15 cellular contexts compared by ENCODE assay signal in the genomic region with DNA sequence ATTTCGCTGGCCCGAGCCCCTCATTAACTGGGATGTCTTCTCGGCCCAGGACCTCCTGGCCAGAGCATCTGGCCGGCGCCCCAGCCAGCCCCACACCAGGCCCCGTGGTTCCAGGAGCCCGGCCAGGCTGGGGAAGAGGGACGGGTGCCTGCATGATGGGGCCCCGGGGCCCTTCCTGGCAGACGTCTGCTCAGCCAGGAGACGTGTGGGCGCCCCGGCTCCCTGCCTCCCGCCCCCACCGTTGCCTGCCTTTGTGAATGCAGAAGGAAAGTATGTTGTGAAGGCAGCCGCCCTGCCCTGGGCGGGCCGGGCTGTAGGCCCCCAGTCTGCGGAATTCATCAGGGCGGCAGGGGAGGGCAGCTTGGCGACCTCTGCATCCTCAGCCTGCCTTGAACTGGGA. TPM values are rescaled to one million over a fixed set of nuclear protein-coding genes. Genes with fewer than 3 reads are reported as not detected.
DNase-seq lines count a peak whose midpoint lies in the region; ATAC-seq, FAIRE-seq and TF ChIP-seq lines count a peak whose summit lies in the region.
"Had no signal": no experiment of that assay in that cellular context is flagged by ENCODE, and none has a peak within 500 bp of the region (broad histone marks: within the 10 kb centered on the region; RNA-seq: fewer than 3 reads in every experiment).

No MANE protein-coding gene starts in this region.

- H3K4me3 ChIP-seq in HepG2 (replicated peaks in 1 of 3; ENCODE audit: insufficient read depth in 1 of 3, low read depth in 2 of 3, low read length in 3 of 3) (peak overlapping the region in 1 of 3 experiments; percentile 33; a peak in 1 of 6 replicates), right lobe of liver (no peak overlapping the region), GM12878 (no peak overlapping the region), keratinocyte (ENCODE audit: control insufficient read depth in 2 of 3, extremely low read depth in 1 of 3, insufficient read depth in 2 of 3, low read depth in 1 of 3, low read length in 3 of 3) (no peak overlapping the region), vagina (peak overlapping the region in 1 of 2 donors; percentile 22)
- H3K4me3 ChIP-seq: colonic mucosa had no signal

- intact Hi-C loops in HepG2 (cut with micrococcal nuclease; ENCODE audit: unreplicated experiment) (loop anchor here (5.0 kb wide), 1 partner anchor 37 kb away; a partner anchor contains a TSS), right lobe of liver (cut with DNase I) (no loop called here), GM12878 (cut with micrococcal nuclease; ENCODE audit: unreplicated experiment) (no loop called here), vagina (cut with DNase I) (no loop called here)

- no peak for TF ChIP-seq RAD21 in HepG2 (CRISPR knock-in tag; IDR thresholded peaks at IDR 0.05)
- TF ChIP-seq RAD21 in GM12878 (IDR thresholded peaks at IDR 0.05; ENCODE audit: insufficient read depth, low read depth, low read length) = no peak

- no peak for TF ChIP-seq POLR2A in HepG2 (IDR thresholded peaks at IDR 0.05; ENCODE audit: insufficient read depth in 1 of 2, low read depth in 2 of 2, low read length in 2 of 2)
- TF ChIP-seq POLR2A in right lobe of liver (IDR thresholded peaks at IDR 0.05) = no peak
- TF ChIP-seq POLR2A in GM12878 (IDR thresholded peaks at IDR 0.05; ENCODE audit: low read depth, low read length) = no peak
- TF ChIP-seq POLR2A in vagina (IDR thresholded peaks at IDR 0.05) = no peak

- H3K4me2 ChIP-seq in HepG2 (ENCODE audit: low read depth, low read length) (peak overlapping the region; percentile 51; the same call in 1 of the 2 replicates), GM12878 (ENCODE audit: control insufficient read depth, insufficient read depth) (no peak overlapping the region), keratinocyte (ENCODE audit: control insufficient read depth, extremely low read depth, insufficient read depth, low read depth, low read length) (peak overlapping the region; percentile 41)
- H3K4me2 ChIP-seq: KMS-11 had no signal

- in situ Hi-C loops in HepG2 (cut with HindIII; ENCODE audit: extremely low pct_ligation_motif_present, low pct_unique_long_range_greater_than_20kb) = no loop called here
- in situ Hi-C loops in GM12878 (cut with MboI) = no loop called here
- in situ Hi-C loops in GM13977 (cut with MboI; ENCODE audit: low pct_unique_long_range_greater_than_20kb, low sequenced_read_pairs, unreplicated experiment) = no loop called here

- SMC1A ChIA-PET in GM12878 (lab: Charles Lee; ENCODE audit: uncharacterized antibody, unreplicated experiment) = no interaction called here

- RAD21 ChIA-PET in GM12878 (lab: Charles Lee; ENCODE audit: unreplicated experiment) = no interaction called here

- H3K36me3 ChIP-seq in HepG2 (replicated peaks in 1 of 2; ENCODE audit: control insufficient read depth in 1 of 2, insufficient read depth in 2 of 2, low read length in 2 of 2) (no peaks in the 10 kb centered on the region), right lobe of liver (no peaks in the 10 kb centered on the region), GM12878 (ENCODE audit: control insufficient read depth in 2 of 2, insufficient read depth in 2 of 2, low read length in 1 of 2) (no peaks in the 10 kb centered on the region), keratinocyte (ENCODE audit: control insufficient read depth in 2 of 2, extremely low read depth in 1 of 2, insufficient read depth in 2 of 2, low read length in 2 of 2) (no peaks in the 10 kb centered on the region), vagina (no peaks in the 10 kb centered on the region)
- H3K36me3 ChIP-seq: colonic mucosa had no signal

- TF ChIP-seq CTCF in HepG2 (CRISPR knock-in tag; IDR thresholded peaks at IDR 0.05) (no peak), right lobe of liver (IDR thresholded peaks at IDR 0.05) (no peak), GM12878 (IDR thresholded peaks at IDR 0.05 in 2 of 3, conservative IDR thresholded peaks at IDR 0.05 in 1 of 3; ENCODE audit: control insufficient read depth in 2 of 3, extremely low read depth in 1 of 3, insufficient read depth in 1 of 3, low read depth in 3 of 3, low read length in 3 of 3) (no peak), keratinocyte (optimal IDR thresholded peaks at IDR 0.05 in 1 of 3, IDR thresholded peaks at IDR 0.05 in 1 of 3, conservative IDR thresholded peaks at IDR 0.05 in 1 of 3; ENCODE audit: extremely low read depth in 1 of 3, insufficient read depth in 2 of 3, low read length in 3 of 3) (no peak), vagina (IDR thresholded peaks at IDR 0.05) (no peak), GM13977 (IDR thresholded peaks at IDR 0.05; ENCODE audit: extremely low read depth, insufficient read depth, missing control alignments) (no peak)

- H2AFZ ChIP-seq in HepG2 (ENCODE audit: low read length) (no peak overlapping the region), GM12878 (ENCODE audit: control insufficient read depth, low read depth, low read length) (no peak overlapping the region), keratinocyte (ENCODE audit: control insufficient read depth, low read length) (no peak overlapping the region)

- POLR2A ChIA-PET in HepG2 (lab: Yijun Ruan, JAX) = interaction anchor here (0.8 kb wide), 1 partner anchor 10 kb away, joined by 3 read pairs; no protein-coding TSS in a partner anchor
- POLR2A ChIA-PET in GM12878 (lab: Charles Lee) = no interaction called here

- H3K79me2 ChIP-seq in HepG2 (ENCODE audit: insufficient read depth, low read length) = no peaks in the 10 kb centered on the region
- H3K79me2 ChIP-seq in GM12878 (ENCODE audit: control insufficient read depth, insufficient read depth, low read length) = no peaks in the 10 kb centered on the region
- no peaks in the 10 kb centered on the region for H3K79me2 ChIP-seq in keratinocyte (ENCODE audit: control insufficient read depth, insufficient read depth, low read length)

- H3K4me1 ChIP-seq in HepG2 (ENCODE audit: insufficient read depth, low read length) = peaks cover 52% of the 10 kb centered on the region
- H3K4me1 ChIP-seq in right lobe of liver = no peaks in the 10 kb centered on the region
- no peaks in the 10 kb centered on the region for H3K4me1 ChIP-seq in GM12878 (ENCODE audit: control insufficient read depth, insufficient read depth, low read length)
- no peaks in the 10 kb centered on the region for H3K4me1 ChIP-seq in keratinocyte (ENCODE audit: control insufficient read depth, extremely low read depth, insufficient read depth, low read length)
- H3K4me1 ChIP-seq in vagina = peaks cover 15% of the 10 kb centered on the region
- H3K4me1 ChIP-seq: colonic mucosa had no signal

- DNase-seq in HepG2 (ENCODE audit: low spot score) (no peak), right lobe of liver (no peak), GM12878 (ENCODE audit: low read depth, low spot score) (no peak), keratinocyte (ENCODE audit: low read depth, low spot score) (no peak), vagina (ENCODE audit: extremely low spot score in 2 of 2) (no peak), NCI-H2029 treated with DMSO at 0.1 percent for 48 hours (lab: John Stamatoyannopoulos, UW) (no peak), NCI-H2171 treated with DMSO at 0.1 percent for 48 hours (lab: John Stamatoyannopoulos, UW) (no peak), GM13977 (ENCODE audit: low spot score) (no peak)
- DNase-seq: activated CD8-positive, alpha-beta memory T cell treated with anti-CD3 and anti-CD28 coated beads, Interleukin-2, amount 50 U/mL, for 4 hours; activated naive CD8-positive, alpha-beta T cell treated with anti-CD3 and anti-CD28 coated beads, Interleukin-2, amount 10 ng/mL, durations not matched to agents 7 days and 5 days; colonic mucosa; GOT3; kidney; NCI-H187 treated with DMSO at 0.1 percent for 48 hours had no signal

- FAIRE-seq in HepG2 (lab: Jason Lieb, UNC) (no peak), GM12878 (lab: Jason Lieb, UNC) (no peak), keratinocyte (lab: Jason Lieb, UNC) (no peak)
- FAIRE-seq: kidney had no signal

- CTCF ChIA-PET in HepG2 (lab: Yijun Ruan, JAX; ENCODE audit: low intra/inter-chr PET ratio, low total read pairs) = no interaction called here
- CTCF ChIA-PET in GM12878 (lab: Yijun Ruan, JAX) = no interaction called here

- H3K27ac ChIP-seq in HepG2 (ENCODE audit: extremely low read length, insufficient read depth, low read length) (no peak overlapping the region), right lobe of liver (no peak overlapping the region), GM12878 (ENCODE audit: control insufficient read depth, insufficient read depth) (no peak overlapping the region), keratinocyte (ENCODE audit: control insufficient read depth, insufficient read depth, low read length) (no peak overlapping the region), vagina (peak overlapping the region; percentile 43)
- H3K27ac ChIP-seq: colonic mucosa, KMS-11 had no signal

- dilution Hi-C loops in keratinocyte (cut with MboI; ENCODE audit: extremely low pct_ligation_motif_present, low sequenced_read_pairs) = no loop called here

- H3K27me3 ChIP-seq in HepG2 (ENCODE audit: control insufficient read depth in 1 of 2, insufficient read depth in 2 of 2, low read length in 2 of 2) (peaks cover 8 to 51% of the 10 kb centered on the region in 2 experiments), right lobe of liver (peaks cover 0 to 6% of the 10 kb centered on the region in 2 donors), GM12878 (replicated peaks in 1 of 2; ENCODE audit: control insufficient read depth in 2 of 2, insufficient read depth in 2 of 2, low read length in 1 of 2) (peaks cover 9 to 13% of the 10 kb centered on the region in 2 experiments), keratinocyte (ENCODE audit: control insufficient read depth, extremely low read depth, insufficient read depth, low read length) (peaks cover 50% of the 10 kb centered on the region), vagina (no peaks in the 10 kb centered on the region)

- no peak overlapping the region for H3K9ac ChIP-seq in HepG2 (ENCODE audit: insufficient read depth, low read depth, low read length)
- H3K9ac ChIP-seq in GM12878 (ENCODE audit: control insufficient read depth, insufficient read depth, low read length) = no peak overlapping the region
- no peak overlapping the region for H3K9ac ChIP-seq in keratinocyte (ENCODE audit: control insufficient read depth, extremely low read depth, insufficient read depth, low read length)
- H3K9ac ChIP-seq: KMS-11 had no signal

- TF ChIP-seq EP300 in HepG2 (IDR thresholded peaks at IDR 0.05; ENCODE audit: low read depth in 2 of 2, low read length in 2 of 2) (no peak), HepG2 (CRISPR knock-in tag; IDR thresholded peaks at IDR 0.05; ENCODE audit: borderline replicate concordance) (no peak), GM12878 (IDR thresholded peaks at IDR 0.05; ENCODE audit: borderline replicate concordance in 1 of 2, control insufficient read depth in 1 of 2, low read depth in 2 of 2, low read length in 2 of 2) (no peak)

- 30% methylated on average over 6 of the region's 21 CpGs for WGBS in HepG2 (ENCODE audit: low lambda C conversion rate)
- WGBS in right lobe of liver (ENCODE audit: insufficient coverage, low coverage, low lambda C conversion rate, missing lambda C conversion rate) = 14% methylated on average over 8 of the region's 21 CpGs
- 13% methylated on average over 18 of the region's 21 CpGs for WGBS in GM12878 (ENCODE audit: insufficient coverage, insufficient replicate concordance, low lambda C conversion rate, missing lambda C conversion rate)

- no peaks in the 10 kb centered on the region for H4K20me1 ChIP-seq in HepG2 (ENCODE audit: insufficient read depth, low read length)
- no peaks in the 10 kb centered on the region for H4K20me1 ChIP-seq in GM12878 (ENCODE audit: control insufficient read depth, insufficient read depth)
- H4K20me1 ChIP-seq in keratinocyte (ENCODE audit: control insufficient read depth, extremely low read depth, insufficient read depth, low read length) = no peaks in the 10 kb centered on the region

- no peaks in the 10 kb centered on the region for H3K9me1 ChIP-seq in keratinocyte (ENCODE audit: control insufficient read depth, extremely low read depth, insufficient read depth, low read length)

- ATAC-seq in HepG2 (peak; percentile 36), right lobe of liver (no peak), GM12878 (peak; percentile 35; the same call in 2 of the 3 replicates)

- BruUV-seq in HepG2 (replicated peaks; lab: Mats Ljungman, UMichigan) (no TSS peak), GM12878 (replicated peaks; lab: Mats Ljungman, UMichigan) (no TSS peak)

- H3K9me3 ChIP-seq in HepG2 (ENCODE audit: low read length) = no peaks in the 10 kb centered on the region
- H3K9me3 ChIP-seq in right lobe of liver = no peaks in the 10 kb centered on the region
- H3K9me3 ChIP-seq in GM12878 (replicated peaks; ENCODE audit: control insufficient read depth, insufficient read depth, low read length) = no peaks in the 10 kb centered on the region
- no peaks in the 10 kb centered on the region for H3K9me3 ChIP-seq in keratinocyte (ENCODE audit: control insufficient read depth, low read depth, low read length)
- no peaks in the 10 kb centered on the region for H3K9me3 ChIP-seq in vagina
- H3K9me3 ChIP-seq: colonic mucosa had no signal

RNA-seq across cellular contexts. Expression of a gene that starts 4.4 kb away (rescaled TPM):
- total RNA-seq in HepG2 (2016; rRNA removed; fragmentation: Illumina TruSeq; extraction: Trizol) (0.04 TPM in 1 of 2 replicates, not detected in the other), right lobe of liver (under 1 TPM in 2 of 6 experiments, not detected in 4; 0.11 to 0.31 TPM), GM12878 (2014; rRNA removed) (not detected in 2 replicates), GM12878 (2014; rRNA removed; fragmentation: Illumina TruSeq; extraction: Trizol) (not detected in 2 replicates), GM12878 (2021) (not detected in 2 replicates), vagina (0.98 TPM)
- not detected in 2 replicates for total RNA-seq in HepG2 (2016; cell fraction: cytosol; rRNA removed; fragmentation: Illumina TruSeq; extraction: Trizol; ENCODE audit: low read depth)
- total RNA-seq in HepG2 (2016; cell fraction: insoluble cytoplasmic fraction; rRNA removed; fragmentation: Illumina TruSeq; extraction: Trizol) = 0.04 TPM in 1 of 2 replicates, not detected in the other
- not detected in 2 replicates for total RNA-seq in HepG2 (2016; cell fraction: membrane; rRNA removed; fragmentation: Illumina TruSeq; extraction: Trizol)
- not detected in 2 replicates for total RNA-seq in HepG2 (2016; cell fraction: nucleus; rRNA removed; fragmentation: Illumina TruSeq; extraction: Trizol)
- polyA plus RNA-seq in HepG2 (2011; rRNA removed) (0.13 and 0.16 TPM in 2 replicates), GM12878 (2011; rRNA removed) (not detected in 2 replicates), GM12878 (2014; fragmentation: Illumina TruSeq; extraction: Trizol) (not detected in 2 replicates), GM12878 (2014; fragmentation: Nextera tagmentation; extraction: Ambion mirVana) (not detected), GM12878 (2014; rRNA removed) (not detected in 2 replicates), GM12878 (2016; fragmentation: Nextera tagmentation; extraction: Ambion mirVana) (under 1 TPM in 1 of 2 experiments, not detected in 1; 0.17 TPM), keratinocyte (0.02 to 0.21 TPM in 2 of 3 replicates, not detected in the other)
- polyA plus RNA-seq in HepG2 (2011; cell fraction: cytosol; rRNA removed) = 0.16 and 0.19 TPM in 2 replicates
- polyA plus RNA-seq in HepG2 (2011; cell fraction: nucleus; rRNA removed) = 0.23 and 0.37 TPM in 2 replicates
- polyA plus RNA-seq in HepG2 (2012) = 0.36 and 0.49 TPM in 2 replicates
- polyA plus RNA-seq in HepG2 (2016; cell fraction: cytosol; fragmentation: Illumina TruSeq; extraction: Trizol; ENCODE audit: low read depth) = not detected in 2 replicates
- not detected in 2 replicates for polyA plus RNA-seq in HepG2 (2016; cell fraction: insoluble cytoplasmic fraction; fragmentation: Illumina TruSeq; extraction: Trizol; ENCODE audit: low read depth)
- 0.08 TPM in 1 of 2 replicates, not detected in the other for polyA plus RNA-seq in HepG2 (2016; cell fraction: membrane; fragmentation: Illumina TruSeq; extraction: Trizol; ENCODE audit: low read depth)
- polyA plus RNA-seq in HepG2 (2016; cell fraction: nucleus; fragmentation: Illumina TruSeq; extraction: Trizol; ENCODE audit: insufficient read depth, low read depth) = 0.31 and 0.66 TPM in 2 replicates
- polyA minus RNA-seq in HepG2 (2011; rRNA and poly(A)+ RNA removed; ENCODE audit: low replicate concordance) = not detected in 2 replicates
- polyA minus RNA-seq in HepG2 (2011; cell fraction: cytosol; rRNA and poly(A)+ RNA removed) = not detected in 2 replicates
- polyA minus RNA-seq in HepG2 (2011; cell fraction: nucleus; rRNA and poly(A)+ RNA removed) = not detected in 2 replicates
- total RNA-seq in GM12878 (2013; cell fraction: nucleolus; rRNA removed) = not detected in 2 replicates
- polyA plus RNA-seq in GM12878 (2011; ENCODE audit: low read depth) = not detected
- polyA plus RNA-seq in GM12878 (2011; cell fraction: cytosol; rRNA removed) = 0.04 and 0.08 TPM in 2 replicates
- polyA plus RNA-seq in GM12878 (2011; cell fraction: nucleus; rRNA removed) = 0.09 and 0.15 TPM in 2 replicates
- not detected in 2 replicates for polyA plus RNA-seq in GM12878 (2012)
- not detected in 2 replicates for polyA minus RNA-seq in GM12878 (2011; rRNA and poly(A)+ RNA removed)
- not detected in 2 replicates for polyA minus RNA-seq in GM12878 (2011; cell fraction: cytosol; rRNA and poly(A)+ RNA removed)
- not detected in 2 replicates for polyA minus RNA-seq in GM12878 (2011; cell fraction: nucleus; rRNA and poly(A)+ RNA removed)
- 0.19 TPM for polyA plus RNA-seq in keratinocyte (2011; ENCODE audit: low read depth)
- polyA plus RNA-seq in keratinocyte (2011; cell fraction: cytosol; rRNA removed) = 0.04 and 0.08 TPM in 2 replicates
- 0.29 and 0.33 TPM in 2 replicates for polyA plus RNA-seq in keratinocyte (2011; cell fraction: nucleus; rRNA removed)
- polyA plus RNA-seq in keratinocyte (2012; ENCODE audit: low replicate concordance) = 0.05 TPM in 1 of 2 replicates, not detected in the other
- 0.54 TPM in 1 of 3 replicates, not detected in the others for polyA minus RNA-seq in keratinocyte
- polyA minus RNA-seq in keratinocyte (2011; cell fraction: cytosol; rRNA and poly(A)+ RNA removed) = not detected
- 0.23 and 0.63 TPM in 2 replicates for polyA minus RNA-seq in keratinocyte (2011; cell fraction: nucleus; rRNA and poly(A)+ RNA removed)
- total RNA-seq: activated naive CD8-positive, alpha-beta T cell treated with anti-CD3 and anti-CD28 coated beads, Interleukin-2, amount 10 ng/mL, durations not matched to agents 7 days and 5 days had no signal

RNA-seq across cellular contexts. Expression of a gene that starts 36.2 kb away (rescaled TPM):
- total RNA-seq in HepG2 (2016; rRNA removed; fragmentation: Illumina TruSeq; extraction: Trizol) (37.3 and 41.8 TPM in 2 replicates), right lobe of liver (10 to 100 TPM; 34.0 to 61.0 (median 41.3) TPM), GM12878 (2014; rRNA removed) (35.3 and 40.6 TPM in 2 replicates), GM12878 (2014; rRNA removed; fragmentation: Illumina TruSeq; extraction: Trizol) (14.5 and 16.1 TPM in 2 replicates), GM12878 (2021) (71.9 and 80.9 TPM in 2 replicates), vagina (77.8 TPM)
- total RNA-seq in HepG2 (2016; cell fraction: cytosol; rRNA removed; fragmentation: Illumina TruSeq; extraction: Trizol; ENCODE audit: low read depth) = 12.2 and 13.8 TPM in 2 replicates
- total RNA-seq in HepG2 (2016; cell fraction: insoluble cytoplasmic fraction; rRNA removed; fragmentation: Illumina TruSeq; extraction: Trizol) = 29.5 and 44.5 TPM in 2 replicates
- total RNA-seq in HepG2 (2016; cell fraction: membrane; rRNA removed; fragmentation: Illumina TruSeq; extraction: Trizol) = 18.3 and 21.1 TPM in 2 replicates
- total RNA-seq in HepG2 (2016; cell fraction: nucleus; rRNA removed; fragmentation: Illumina TruSeq; extraction: Trizol) = 36.9 and 43.6 TPM in 2 replicates
- polyA plus RNA-seq in HepG2 (2011; rRNA removed) (16.9 and 23.1 TPM in 2 replicates), GM12878 (2011; rRNA removed) (8.9 and 22.8 TPM in 2 replicates), GM12878 (2014; fragmentation: Illumina TruSeq; extraction: Trizol) (26.2 and 33.5 TPM in 2 replicates), GM12878 (2014; fragmentation: Nextera tagmentation; extraction: Ambion mirVana) (1 to 10 TPM in 1 of 2 experiments, under 1 TPM in 1; 0.58 to 1.1 TPM), GM12878 (2014; rRNA removed) (35.1 and 47.1 TPM in 2 replicates), GM12878 (2016; fragmentation: Nextera tagmentation; extraction: Ambion mirVana) (1 to 10 TPM; 4.5 to 5.6 TPM), keratinocyte (22.5 to 48.5 TPM (median 33.7 TPM) in 3 replicates)
- 11.8 and 14.9 TPM in 2 replicates for polyA plus RNA-seq in HepG2 (2011; cell fraction: cytosol; rRNA removed)
- 81.5 and 87.6 TPM in 2 replicates for polyA plus RNA-seq in HepG2 (2011; cell fraction: nucleus; rRNA removed)
- 32.0 and 33.3 TPM in 2 replicates for polyA plus RNA-seq in HepG2 (2012)
- 5.5 and 6.1 TPM in 2 replicates for polyA plus RNA-seq in HepG2 (2016; cell fraction: cytosol; fragmentation: Illumina TruSeq; extraction: Trizol; ENCODE audit: low read depth)
- polyA plus RNA-seq in HepG2 (2016; cell fraction: insoluble cytoplasmic fraction; fragmentation: Illumina TruSeq; extraction: Trizol; ENCODE audit: low read depth) = 29.2 and 42.1 TPM in 2 replicates
- polyA plus RNA-seq in HepG2 (2016; cell fraction: membrane; fragmentation: Illumina TruSeq; extraction: Trizol; ENCODE audit: low read depth) = 9.6 and 10.6 TPM in 2 replicates
- polyA plus RNA-seq in HepG2 (2016; cell fraction: nucleus; fragmentation: Illumina TruSeq; extraction: Trizol; ENCODE audit: insufficient read depth, low read depth) = 67.1 and 73.6 TPM in 2 replicates
- 65.4 and 85.0 TPM in 2 replicates for polyA minus RNA-seq in HepG2 (2011; rRNA and poly(A)+ RNA removed; ENCODE audit: low replicate concordance)
- polyA minus RNA-seq in HepG2 (2011; cell fraction: cytosol; rRNA and poly(A)+ RNA removed) = 39.4 and 46.0 TPM in 2 replicates
- 47.6 and 69.0 TPM in 2 replicates for polyA minus RNA-seq in HepG2 (2011; cell fraction: nucleus; rRNA and poly(A)+ RNA removed)
- total RNA-seq in GM12878 (2013; cell fraction: nucleolus; rRNA removed) = 99.0 and 125 TPM in 2 replicates
- 9.9 TPM for polyA plus RNA-seq in GM12878 (2011; ENCODE audit: low read depth)
- polyA plus RNA-seq in GM12878 (2011; cell fraction: cytosol; rRNA removed) = 23.1 and 45.0 TPM in 2 replicates
- 102 and 147 TPM in 2 replicates for polyA plus RNA-seq in GM12878 (2011; cell fraction: nucleus; rRNA removed)
- polyA plus RNA-seq in GM12878 (2012) = 27.8 and 31.0 TPM in 2 replicates
- polyA minus RNA-seq in GM12878 (2011; rRNA and poly(A)+ RNA removed) = 66.6 and 68.0 TPM in 2 replicates
- 23.4 and 30.8 TPM in 2 replicates for polyA minus RNA-seq in GM12878 (2011; cell fraction: cytosol; rRNA and poly(A)+ RNA removed)
- polyA minus RNA-seq in GM12878 (2011; cell fraction: nucleus; rRNA and poly(A)+ RNA removed) = 43.4 and 69.7 TPM in 2 replicates
- polyA plus RNA-seq in keratinocyte (2011; ENCODE audit: low read depth) = 18.6 TPM
- polyA plus RNA-seq in keratinocyte (2011; cell fraction: cytosol; rRNA removed) = 20.6 and 23.0 TPM in 2 replicates
- 86.3 and 88.6 TPM in 2 replicates for polyA plus RNA-seq in keratinocyte (2011; cell fraction: nucleus; rRNA removed)
- polyA plus RNA-seq in keratinocyte (2012; ENCODE audit: low replicate concordance) = 32.0 and 48.9 TPM in 2 replicates
- 46.1 to 104 TPM (median 79.0 TPM) in 3 replicates for polyA minus RNA-seq in keratinocyte
- 44.5 TPM for polyA minus RNA-seq in keratinocyte (2011; cell fraction: cytosol; rRNA and poly(A)+ RNA removed)
- 88.3 and 110 TPM in 2 replicates for polyA minus RNA-seq in keratinocyte (2011; cell fraction: nucleus; rRNA and poly(A)+ RNA removed)

Comparison
In these comparisons a context has a peak if more than half of its experiments do, and no peak if none do; other contexts are left out.
1. ATAC-seq: peak in HepG2 (single experiment) and GM12878 (single experiment); none in right lobe of liver (0 of 4).